8 cellular contexts compared by ENCODE assay signal in the genomic region with DNA sequence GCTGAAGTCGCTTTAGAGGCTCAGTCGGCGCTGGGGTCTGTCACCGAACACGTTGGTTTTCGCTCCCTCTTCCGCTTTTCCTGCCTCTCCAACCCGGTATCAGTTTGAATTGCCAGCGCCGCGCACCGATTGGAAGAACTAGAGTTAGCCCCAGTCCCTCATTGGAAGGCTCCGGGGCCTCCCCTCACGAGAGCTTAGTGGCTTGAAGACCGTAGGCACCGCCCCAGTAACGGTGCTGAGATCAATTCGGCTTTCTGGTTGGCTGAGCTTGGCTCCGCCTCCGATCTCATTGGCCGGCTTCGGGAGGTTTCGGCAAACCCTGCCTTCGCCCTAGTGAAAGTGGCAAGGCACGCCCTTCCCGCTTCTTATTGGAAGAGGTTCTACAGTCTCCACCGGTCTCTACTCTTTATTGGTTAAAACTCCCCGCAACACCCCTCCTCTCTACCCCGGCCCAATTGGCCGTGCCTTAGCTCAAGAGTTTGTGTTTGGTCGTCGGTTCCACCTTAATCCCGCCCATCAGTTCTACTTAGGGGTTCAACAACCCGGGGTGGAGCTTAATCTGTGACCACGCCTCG. TPM values are rescaled to one million over a fixed set of nuclear protein-coding genes. Genes with fewer than 3 reads are reported as not detected.
DNase-seq lines count a peak whose midpoint lies in the region; FAIRE-seq and TF ChIP-seq lines count a peak whose summit lies in the region.
"Not testable (repeated sequence)": the region's sequence is repeated elsewhere in the genome, so short reads cannot be mapped to it uniquely, and the experiment has no call there.

TSS of gene FAM72A (minus strand) at position 51 of the 575 bp plus-strand sequence. CDS start 814 bp downstream, outside the sequence.

- TF ChIP-seq POLR2A in endothelial cell of umbilical vein (IDR thresholded peaks at IDR 0.05; ENCODE audit: low read depth, low read length) = not testable (repeated sequence)

- DNase-seq in DMS 273 treated with DMSO at 0.1 percent for 48 hours (lab: John Stamatoyannopoulos, UW) (peak; percentile 99), GM23248 (peak; percentile 98), KG1 (lab: John Stamatoyannopoulos, UW) (peak; percentile 91), OCI-M1 (lab: John Stamatoyannopoulos, UW) (peak; percentile 100), endothelial cell of umbilical vein (ENCODE audit: low read depth, low spot score) (peak; percentile 100)
- peak; percentile 92 for DNase-seq in activated CD8-positive, alpha-beta memory T cell treated with anti-CD3 and anti-CD28 coated beads, Interleukin-2, amount 50 U/mL, for 48 hours
- DNase-seq in stimulated activated CD8-positive, alpha-beta memory T cell treated with anti-CD3 and anti-CD28 coated beads, Interleukin-15, amount 100 ng/mL, for 48 hours (ENCODE audit: low read depth in 2 of 2) = peak; percentile 91 to 97

- H3K9me2 ChIP-seq in GM23248 (ENCODE audit: insufficient read depth) = not testable (repeated sequence)

- not testable (repeated sequence) for FAIRE-seq in endothelial cell of umbilical vein (lab: Jason Lieb, UNC)

- in situ Hi-C loops in GM23248 (cut with MboI) = not testable (repeated sequence)

- H3K36me3 ChIP-seq in GM23248 (ENCODE audit: low read depth); endothelial cell of umbilical vein (ENCODE audit: control insufficient read depth in 2 of 2, extremely low read depth in 1 of 2, insufficient read depth in 2 of 2, low read length in 2 of 2): not testable (repeated sequence)

- not testable (repeated sequence) for H3F3A ChIP-seq in GM23248 (ENCODE audit: insufficient read depth)

- H3K79me2 ChIP-seq in GM23248 (ENCODE audit: insufficient read depth); endothelial cell of umbilical vein (ENCODE audit: control insufficient read depth, insufficient read depth, low read length): not testable (repeated sequence)

- H3K9ac ChIP-seq in GM23248 = peak within 1 kb of the TSS; percentile 89
- H3K9ac ChIP-seq in endothelial cell of umbilical vein (replicated peaks; ENCODE audit: extremely low read depth, insufficient read depth, low read length) = not testable (repeated sequence)

- H3K27me3 ChIP-seq in GM23248 (replicated peaks; ENCODE audit: insufficient read depth); endothelial cell of umbilical vein (ENCODE audit: control insufficient read depth in 2 of 2, insufficient read depth in 2 of 2, low read length in 2 of 2); mononuclear cell (ENCODE audit: insufficient read depth, low read length): not testable (repeated sequence)

- CTCF ChIA-PET in endothelial cell of umbilical vein (lab: Charles Lee) = not testable (repeated sequence)

- H3K9me3 ChIP-seq in GM23248 (ENCODE audit: low read depth); endothelial cell of umbilical vein (replicated peaks; ENCODE audit: control insufficient read depth, insufficient read depth, low read length); mononuclear cell (ENCODE audit: low read depth, low read length): not testable (repeated sequence)

- TF ChIP-seq CTCF in endothelial cell of umbilical vein (IDR thresholded peaks at IDR 0.05; ENCODE audit: extremely low read depth in 1 of 2, insufficient read depth in 1 of 2, low read depth in 1 of 2, low read length in 2 of 2) = not testable (repeated sequence)

- peak within 1 kb of the TSS; percentile 91 for H3K27ac ChIP-seq in GM23248
- not testable (repeated sequence) for H3K27ac ChIP-seq in endothelial cell of umbilical vein (ENCODE audit: insufficient read depth, low read depth, low read length)

- H3K4me3 ChIP-seq in GM23248 = peak within 1 kb of the TSS; percentile 82
- peak within 1 kb of the TSS in 1 of 3 experiments; percentile 48 for H3K4me3 ChIP-seq in endothelial cell of umbilical vein (replicated peaks in 1 of 3; ENCODE audit: insufficient read depth in 1 of 3, low read depth in 1 of 3, low read length in 3 of 3)
- peak within 1 kb of the TSS; percentile 45 for H3K4me3 ChIP-seq in mononuclear cell (ENCODE audit: low read length)

- not testable (repeated sequence) for H3K4me1 ChIP-seq in GM23248 (ENCODE audit: insufficient read depth); endothelial cell of umbilical vein (ENCODE audit: control insufficient read depth, extremely low read depth, insufficient read depth, low read length); mononuclear cell (ENCODE audit: insufficient read depth, low read length)

- H3K9me1 ChIP-seq in endothelial cell of umbilical vein (replicated peaks; ENCODE audit: control insufficient read depth, extremely low read depth, insufficient read depth, low read length) = not testable (repeated sequence)

- WGBS in GM23248 (ENCODE audit: low coverage in 1 of 2, low lambda C conversion rate in 2 of 2, missing lambda C conversion rate in 2 of 2), 2 experiments = 0 to 1% methylated on average over 16 to 20 of the region's 36 CpGs

- POLR2A ChIA-PET in endothelial cell of umbilical vein (lab: Charles Lee) = not testable (repeated sequence)

- not testable (repeated sequence) for H4K20me1 ChIP-seq in GM23248 (ENCODE audit: insufficient read depth); endothelial cell of umbilical vein (replicated peaks; ENCODE audit: control insufficient read depth, extremely low read depth, insufficient read depth, low read length)

- not testable (repeated sequence) for BruUV-seq in endothelial cell of umbilical vein (replicated peaks; lab: Mats Ljungman, UMichigan)

- H3K4me2 ChIP-seq in GM23248 (ENCODE audit: unreplicated experiment); endothelial cell of umbilical vein (ENCODE audit: insufficient read depth, low read length): not testable (repeated sequence)

- intact Hi-C loops in endothelial cell of umbilical vein (cut with micrococcal nuclease) = not testable (repeated sequence)

- dilution Hi-C loops in endothelial cell of umbilical vein (cut with MboI; ENCODE audit: extremely low pct_ligation_motif_present, low sequenced_read_pairs) = not testable (repeated sequence)

- peak within 1 kb of the TSS; percentile 75 for H2AFZ ChIP-seq in GM23248
- H2AFZ ChIP-seq in endothelial cell of umbilical vein (ENCODE audit: low read depth, low read length) = not testable (repeated sequence)

RNA-seq across cellular contexts. Expression of gene FAM72A, which starts in this region (rescaled TPM):
- total RNA-seq in GM23248 (2014; rRNA removed; shearing (Covaris generic)) = 2.5 TPM in 1 of 2 replicates, not detected in the other
- 3.1 and 4.3 TPM in 2 replicates for polyA plus RNA-seq in GM23248 (2016; fragmentation: Nextera tagmentation; extraction: Ambion mirVana)
- total RNA-seq in endothelial cell of umbilical vein = 9.4 and 9.6 TPM in 2 replicates
- 3.4 and 3.6 TPM in 2 replicates for polyA plus RNA-seq in endothelial cell of umbilical vein
- 3.7 and 4.5 TPM in 2 replicates for polyA plus RNA-seq in endothelial cell of umbilical vein (2011; cell fraction: cytosol; rRNA removed)
- 5.8 and 7.7 TPM in 2 replicates for polyA plus RNA-seq in endothelial cell of umbilical vein (2011; cell fraction: nucleus; rRNA removed)
- 2.7 and 4.8 TPM in 2 replicates for polyA plus RNA-seq in endothelial cell of umbilical vein (2012)
- 3.4 and 5.4 TPM in 2 replicates for polyA minus RNA-seq in endothelial cell of umbilical vein
- 17.0 TPM for polyA minus RNA-seq in endothelial cell of umbilical vein (2011; cell fraction: cytosol; rRNA and poly(A)+ RNA removed)
- 4.6 and 9.5 TPM in 2 replicates for polyA minus RNA-seq in endothelial cell of umbilical vein (2011; cell fraction: nucleus; rRNA and poly(A)+ RNA removed)
- total RNA-seq in mononuclear cell = 1.9 TPM
